Comparison of ENCODE assay signal across 11 cellular contexts in the genomic region with DNA sequence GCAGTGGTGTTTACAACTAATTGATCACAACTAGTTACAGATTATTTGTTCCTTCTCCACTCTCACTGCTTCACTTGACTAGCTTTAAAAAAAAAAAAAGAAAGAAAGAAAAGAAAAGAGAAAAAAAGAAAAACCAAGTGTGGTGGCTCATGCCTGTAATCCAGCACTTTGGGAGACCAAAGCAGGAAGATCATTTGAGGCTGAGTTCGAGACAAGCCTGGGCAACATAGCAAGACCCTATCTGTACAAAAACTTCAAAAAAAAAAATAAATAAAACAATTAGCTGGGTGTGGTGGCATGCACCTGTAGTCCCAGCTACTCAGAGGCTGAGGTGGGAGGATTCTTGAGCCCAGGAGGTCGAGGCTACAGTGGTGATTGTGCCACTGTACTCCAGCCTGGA.
"Had no signal": no experiment of that assay in that cellular context is flagged by ENCODE, and none has a peak within 500 bp of the region (broad histone marks: within the 10 kb centered on the region; RNA-seq: fewer than 3 reads in every experiment).

No MANE protein-coding gene starts in this region.

- ATAC-seq: activated T-cell treated with anti-CD3 and anti-CD28 coated beads, Interleukin-2, amount 50 U/mL, for 4 hours; heart right ventricle; left lung; stimulated activated naive CD8-positive, alpha-beta T cell treated with anti-CD3 and anti-CD28 coated beads, Interleukin-15, amount 100 ng/mL, for 72 hours had no signal

- H3K4me3 Mint-ChIP-seq: activated CD4-positive, alpha-beta T cell treated with anti-CD3 and anti-CD28 coated beads, Interleukin-2, amount 10 ng/mL, durations not matched to agents 7 days and 5 days; activated T-cell treated with anti-CD3 and anti-CD28 coated beads, Interleukin-2, amount 50 U/mL, for 4 hours; T-helper 1 cell treated with Interleukin-12 subunit alpha and Interleukin-12 subunit beta and Interleukin-4 antibody, amounts not matched to agents 30 μg/mL and 1 μg/mL, for 36 hours had no signal

- H3K36me3 ChIP-seq: heart right ventricle, left lung, ovary, thoracic aorta had no signal

- H3K27ac Mint-ChIP-seq: activated CD4-positive, alpha-beta T cell treated with anti-CD3 and anti-CD28 coated beads, Interleukin-2, amount 10 ng/mL, durations not matched to agents 7 days and 5 days; stimulated activated naive CD8-positive, alpha-beta T cell treated with anti-CD3 and anti-CD28 coated beads, Interleukin-15, amount 100 ng/mL, for 72 hours; T-helper 1 cell treated with Interleukin-12 subunit alpha and Interleukin-12 subunit beta and Interleukin-4 antibody, amounts not matched to agents 30 μg/mL and 1 μg/mL, for 36 hours had no signal

- H3K27me3 Mint-ChIP-seq: activated CD4-positive, alpha-beta T cell treated with anti-CD3 and anti-CD28 coated beads, Interleukin-2, amount 10 ng/mL, durations not matched to agents 7 days and 5 days; stimulated activated naive CD8-positive, alpha-beta T cell treated with anti-CD3 and anti-CD28 coated beads, Interleukin-15, amount 100 ng/mL, for 72 hours had no signal

- DNase-seq: activated T-cell treated with anti-CD3 and anti-CD28 coated beads, Interleukin-2, amount 50 U/mL, for 4 hours; aorta; foreskin melanocyte; heart right ventricle; left lung; ovary; stimulated activated CD4-positive, alpha-beta T cell treated with anti-CD3 and anti-CD28 coated beads, Interleukin-4, amount 100 ng/mL, for 1 hour; stimulated activated naive CD8-positive, alpha-beta T cell treated with anti-CD3 and anti-CD28 coated beads, Interleukin-15, amount 100 ng/mL, for 72 hours had no signal

- H3K9me3 Mint-ChIP-seq: activated CD4-positive, alpha-beta T cell treated with anti-CD3 and anti-CD28 coated beads, Interleukin-2, amount 10 ng/mL, durations not matched to agents 7 days and 5 days; activated T-cell treated with anti-CD3 and anti-CD28 coated beads, Interleukin-2, amount 50 U/mL, for 4 hours; stimulated activated naive CD8-positive, alpha-beta T cell treated with anti-CD3 and anti-CD28 coated beads, Interleukin-15, amount 100 ng/mL, for 72 hours; T-helper 1 cell treated with Interleukin-12 subunit alpha and Interleukin-12 subunit beta and Interleukin-4 antibody, amounts not matched to agents 30 μg/mL and 1 μg/mL, for 36 hours had no signal

- H3K4me3 ChIP-seq: heart right ventricle, left lung, ovary had no signal

- H3K9me3 ChIP-seq: heart right ventricle, left lung, ovary, thoracic aorta had no signal

- H3K27ac ChIP-seq: ovary had no signal

- H3K27me3 ChIP-seq: heart right ventricle, ovary had no signal
